In genomic region chr20:12687476-12687875, GRCh38 we compare ENCODE assay signal across 22 cellular contexts.
"Had no signal": no experiment of that assay in that cellular context is flagged by ENCODE, and none has a peak within 500 bp of the region (broad histone marks: within the 10 kb centered on the region; RNA-seq: fewer than 3 reads in every experiment).

No MANE protein-coding gene starts in this region.

- ATAC-seq: activated CD8-positive, alpha-beta T cell treated with anti-CD3 and anti-CD28 coated beads, Interleukin-2, amount 10 ng/mL, durations not matched to agents 7 days and 5 days; activated naive CD8-positive, alpha-beta T cell treated with anti-CD3 and anti-CD28 coated beads, Interleukin-2, amount 50 U/mL, for 24 hours; activated T-cell treated with anti-CD3 and anti-CD28 coated beads, Interleukin-2, amount 50 U/mL, for 4 hours; Panc1 had no signal

- DNase-seq: activated CD4-positive, alpha-beta T cell treated with anti-CD3 and anti-CD28 coated beads, Interleukin-2, amount 10 ng/mL, durations not matched to agents 24 days and 14 days; activated CD4-positive, alpha-beta T cell treated with anti-CD3 and anti-CD28 coated beads, Interleukin-2, amount 50 U/mL, for 4 hours; activated CD8-positive, alpha-beta memory T cell treated with anti-CD3 and anti-CD28 coated beads, Interleukin-2, amount 50 U/mL, for 4 hours; activated CD8-positive, alpha-beta T cell treated with anti-CD3 and anti-CD28 coated beads, Interleukin-2, amount 10 ng/mL, durations not matched to agents 7 days and 5 days; activated effector memory CD4-positive, alpha-beta T cell treated with Interleukin-2 at 50 U/mL for 16 hours; activated naive CD4-positive, alpha-beta T cell treated with anti-CD3 and anti-CD28 coated beads, Interleukin-2, amount 10 ng/mL, durations not matched to agents 7 days and 5 days; activated naive CD8-positive, alpha-beta T cell treated with anti-CD3 and anti-CD28 coated beads, Interleukin-2, amount 50 U/mL, for 24 hours; activated T-cell treated with anti-CD3 and anti-CD28 coated beads for 4 hours; activated T-cell treated with anti-CD3 and anti-CD28 coated beads, Interleukin-2, amount 50 U/mL, for 4 hours; Karpas-422; KBM-7; NCI-H1105; NCI-H1417 treated with DMSO at 0.1 percent for 48 hours; NCI-H187 treated with DMSO at 0.1 percent for 48 hours; NCI-H2081; NCI-H345; NCI-H526 treated with DMSO at 0.1 percent for 48 hours; NCI-H774; RPMI8226; SHP77 treated with DMSO at 0.1 percent for 48 hours; SK-N-SH had no signal
